19 cellular contexts compared by ENCODE assay signal in genomic region chr4:163063891-163064290, GRCh38.
A peak's percentile ranks its signal among the peaks of the same experiment; 100 is the strongest.
DNase-seq lines count a peak whose midpoint lies in the region; ATAC-seq, FAIRE-seq and TF ChIP-seq lines count a peak whose summit lies in the region.
"Had no signal": no experiment of that assay in that cellular context is flagged by ENCODE, and none has a peak within 500 bp of the region (broad histone marks: within the 10 kb centered on the region; RNA-seq: fewer than 3 reads in every experiment).

No MANE protein-coding gene starts in this region.

- intact Hi-C loops in HCT116 (cut with micrococcal nuclease) = no loop called here

- H3K27me3 Mint-ChIP-seq in effector memory CD8-positive, alpha-beta T cell = peaks cover 8 to 12% of the 10 kb centered on the region in 2 donors

- WGBS in A549 (ENCODE audit: missing lambda C conversion rate) = 6% methylated on average over 3 of the region's 3 CpGs
- 68% methylated on average over 3 of the region's 3 CpGs for WGBS in suprapubic skin

- peak; percentile 56 to 62; a peak in 4 of 6 replicates for ATAC-seq in A549
- ATAC-seq in HCT116 = peak; percentile 92
- ATAC-seq in effector memory CD8-positive, alpha-beta T cell (replicated peaks) = no peak
- ATAC-seq: activated CD4-positive, alpha-beta T cell treated with anti-CD3 and anti-CD28 coated beads for 36 hours; SK-N-SH treated with all-trans-retinoic acid at 6 μM for 48 hours had no signal

- H3K9me3 Mint-ChIP-seq in effector memory CD8-positive, alpha-beta T cell = no peaks in the 10 kb centered on the region

- H3K27ac ChIP-seq in A549 (no peak overlapping the region), HCT116 (ENCODE audit: low read depth, low read length) (no peak overlapping the region), SJSA1 (peak overlapping the region; percentile 28), suprapubic skin (no peak overlapping the region)

- no peak for FAIRE-seq in A549 (lab: Jason Lieb, UNC)

- H3K4me2 ChIP-seq in A549 (0 out of 3 replicates have a peak overlapping the region, but pooled peaks have one; percentile 28), HCT116 (ENCODE audit: low read length) (peak overlapping the region; percentile 21; the same call in 1 of the 2 replicates)

- H3K36me3 ChIP-seq in HCT116 (ENCODE audit: control insufficient read depth in 1 of 2, insufficient read depth in 2 of 2, low read length in 2 of 2) (no peaks in the 10 kb centered on the region), SJSA1 (no peaks in the 10 kb centered on the region), suprapubic skin (no peaks in the 10 kb centered on the region)
- H3K36me3 ChIP-seq: tibial artery had no signal

- peak overlapping the region; percentile 17 for H2AFZ ChIP-seq in HCT116 (ENCODE audit: low read depth, low read length, poor library complexity, severe bottlenecking)

- H3K4me1 Mint-ChIP-seq in effector memory CD8-positive, alpha-beta T cell (ENCODE audit: low read depth in 2 of 2) = no peaks in the 10 kb centered on the region
- H3K4me1 Mint-ChIP-seq: activated CD4-positive, alpha-beta T cell treated with anti-CD3 and anti-CD28 coated beads for 36 hours; CD14-positive monocyte; endodermal cell; H9; mesothelial cell of epicardium had no signal

- POLR2A ChIA-PET in A549 (lab: Yijun Ruan, JAX) (no interaction called here), HCT116 (lab: Charles Lee) (no interaction called here)

- TF ChIP-seq CTCF in A549 (IDR thresholded peaks at IDR 0.05) (no peak), HCT116 (IDR thresholded peaks at IDR 0.05 in 2 of 3, conservative IDR thresholded peaks at IDR 0.05 in 1 of 3; ENCODE audit: borderline replicate concordance in 1 of 3, insufficient read depth in 1 of 3, low read depth in 2 of 3, low read length in 2 of 3) (no peak), suprapubic skin (IDR thresholded peaks at IDR 0.05) (no peak)

- H3K4me3 ChIP-seq in A549 (no peak overlapping the region), HCT116 (replicated peaks in 1 of 2; ENCODE audit: low read depth in 1 of 2, low read length in 2 of 2) (no peak overlapping the region), SJSA1 (no peak overlapping the region), suprapubic skin (no peak overlapping the region)
- H3K4me3 ChIP-seq: tibial artery had no signal

- no peaks in the 10 kb centered on the region for H3K36me3 Mint-ChIP-seq in effector memory CD8-positive, alpha-beta T cell (ENCODE audit: insufficient read depth)
- H3K36me3 Mint-ChIP-seq: CD14-positive monocyte, mesothelial cell of epicardium had no signal

- no peak for TF ChIP-seq RAD21 in A549 (conservative IDR thresholded peaks at IDR 0.05 in 1 of 2, IDR thresholded peaks at IDR 0.05 in 1 of 2)
- TF ChIP-seq RAD21 in HCT116 (IDR thresholded peaks at IDR 0.05; ENCODE audit: low read depth) = no peak

- H3K27me3 ChIP-seq in HCT116 (ENCODE audit: insufficient read depth, low read length) (no peaks in the 10 kb centered on the region), SJSA1 (replicated peaks) (no peaks in the 10 kb centered on the region), suprapubic skin (no peaks in the 10 kb centered on the region)
- H3K27me3 ChIP-seq: tibial artery had no signal

- H3K4me3 Mint-ChIP-seq in effector memory CD8-positive, alpha-beta T cell = no peak overlapping the region
- H3K4me3 Mint-ChIP-seq: activated CD4-positive, alpha-beta T cell treated with anti-CD3 and anti-CD28 coated beads for 36 hours; CD14-positive monocyte; endodermal cell; H9; mesothelial cell of epicardium had no signal

- H3K27ac Mint-ChIP-seq in effector memory CD8-positive, alpha-beta T cell = no peak overlapping the region
- H3K27ac Mint-ChIP-seq: activated CD4-positive, alpha-beta T cell treated with anti-CD3 and anti-CD28 coated beads for 36 hours; CD14-positive monocyte; endodermal cell; H9; mesothelial cell of epicardium had no signal

- no peak for TF ChIP-seq POLR2A in A549 (IDR thresholded peaks at IDR 0.05; ENCODE audit: low read length)
- TF ChIP-seq POLR2A in HCT116 (IDR thresholded peaks at IDR 0.05; ENCODE audit: borderline replicate concordance, extremely low read depth, insufficient read depth, insufficient read length) = no peak
- no peak for TF ChIP-seq POLR2A in suprapubic skin (IDR thresholded peaks at IDR 0.05)

- no peak overlapping the region for H3K9ac ChIP-seq in HCT116 (ENCODE audit: low read length)

- no peaks in the 10 kb centered on the region; the same call in 2 of the 3 replicates for H3K9me3 ChIP-seq in A549
- no peaks in the 10 kb centered on the region for H3K9me3 ChIP-seq in HCT116 (ENCODE audit: control insufficient read depth in 1 of 2, insufficient read depth in 1 of 2, low read depth in 1 of 2, low read length in 2 of 2)
- no peaks in the 10 kb centered on the region for H3K9me3 ChIP-seq in SJSA1 (replicated peaks)
- no peaks in the 10 kb centered on the region for H3K9me3 ChIP-seq in suprapubic skin
- H3K9me3 ChIP-seq: tibial artery had no signal

- DNase-seq in A549 (ENCODE audit: low read depth in 1 of 2, low spot score in 1 of 2) = peak in 1 of 2 experiments; percentile 50
- peak; percentile 63 for DNase-seq in HCT116 (ENCODE audit: low read depth, low spot score)
- DNase-seq in SJSA1 (ENCODE audit: low read depth in 1 of 2, low spot score in 2 of 2) = peak; percentile 84 to 93
- DNase-seq in glomerular visceral epithelial cell (ENCODE audit: extremely low spot score) = peak; percentile 47
- no peak for DNase-seq in kidney glomerular epithelial cell (lab: John Stamatoyannopoulos, UW)
- no peak for DNase-seq in NCI-H69 (lab: John Stamatoyannopoulos, UW)
- no peak for DNase-seq in effector memory CD8-positive, alpha-beta T cell
- no peak for DNase-seq in suprapubic skin (ENCODE audit: low spot score in 2 of 2)
- DNase-seq: activated CD4-positive, alpha-beta T cell treated with anti-CD3 and anti-CD28 coated beads for 36 hours; amygdala; endodermal cell; H9; Karpas-422; NCI-H1417; NCI-H774; tibial artery had no signal

- H3K4me1 ChIP-seq in A549 = peaks cover 4% of the 10 kb centered on the region; the same call in 1 of the 3 replicates
- peaks cover 4 to 10% of the 10 kb centered on the region in 2 experiments; a peak in 3 of 4 replicates for H3K4me1 ChIP-seq in HCT116 (ENCODE audit: control insufficient read depth in 1 of 2, insufficient read depth in 2 of 2, low read length in 2 of 2)
- peaks cover 13% of the 10 kb centered on the region for H3K4me1 ChIP-seq in SJSA1 (replicated peaks)
- H3K4me1 ChIP-seq in suprapubic skin = no peaks in the 10 kb centered on the region

- CTCF ChIA-PET in A549 (lab: Yijun Ruan, JAX) (interaction anchor here (1.3 kb wide), 1 partner anchor 268 kb away, joined by 3 read pairs; the partner anchor contains the start of gene NPY1R), HCT116 (lab: Charles Lee) (no interaction called here)

- no peaks in the 10 kb centered on the region for H3K79me2 ChIP-seq in HCT116 (ENCODE audit: insufficient read depth, low read length)

- no peaks in the 10 kb centered on the region for H4K20me1 ChIP-seq in HCT116 (ENCODE audit: insufficient read depth)

- H3K9me2 ChIP-seq in HCT116 (ENCODE audit: insufficient read depth) = no peaks in the 10 kb centered on the region

- no TSS peak for BruUV-seq in HCT116 (replicated peaks; lab: Mats Ljungman, UMichigan)

- no peak for TF ChIP-seq EP300 in A549 (IDR thresholded peaks at IDR 0.05)
- TF ChIP-seq EP300 in suprapubic skin (IDR thresholded peaks at IDR 0.05) = no peak

- RAD21 ChIA-PET in HCT116 (lab: Charles Lee; ENCODE audit: low non-redundant PET in 1 of 2, low total read pairs in 2 of 2, uncharacterized antibody in 2 of 2, unreplicated experiment in 2 of 2) = interaction anchor here in 1 of 2 experiments (0.7 kb wide), 1 partner anchor 200 kb away, joined by 5 read pairs; no protein-coding TSS in a partner anchor

TF ChIP-seq in A549, 52 proteins besides CTCF, POLR2A, EP300 and RAD21:
- TF ChIP-seq HOXB13 (CRISPR knock-in tag; IDR thresholded peaks at IDR 0.05; ENCODE audit: low read depth) (no peak), JUNB (IDR thresholded peaks at IDR 0.05) (peak; percentile 50; the same call in 1 of the 2 replicates), FOSL2 (IDR thresholded peaks at IDR 0.05) (0 out of 2 replicates have a peak, but pooled peaks have one; percentile 35), FOSL2 (CRISPR knock-in tag; IDR thresholded peaks at IDR 0.05) (peak; percentile 42; the same call in 1 of the 2 replicates), GATA3 (IDR thresholded peaks at IDR 0.05; ENCODE audit: borderline replicate concordance) (peak; percentile 21; the same call in 1 of the 2 replicates), NPAS2 (CRISPR knock-in tag; IDR thresholded peaks at IDR 0.05; ENCODE audit: borderline replicate concordance) (no peak)

TF ChIP-seq in HCT116, 20 proteins besides CTCF, POLR2A, EP300 and RAD21:
- TF ChIP-seq ATF3 (IDR thresholded peaks at IDR 0.05) (no peak), FOSL1 (IDR thresholded peaks at IDR 0.05; ENCODE audit: low read depth) (peak; percentile 50; the same call in 1 of the 2 replicates), MAX (IDR thresholded peaks at IDR 0.05) (no peak), JUND (IDR thresholded peaks at IDR 0.05) (peak; percentile 57), YY1 (IDR thresholded peaks at IDR 0.05; ENCODE audit: extremely low read depth, insufficient replicate concordance, low read depth, low read length) (peak; percentile 8)

Comparison
In these comparisons a context has a peak if more than half of its experiments do, and no peak if none do; other contexts are left out.
1. DNase-seq: peak in HCT116 (single experiment), SJSA1 (2 of 2) and glomerular visceral epithelial cell (single experiment); none in kidney glomerular epithelial cell (single experiment), NCI-H69 (single experiment), effector memory CD8-positive, alpha-beta T cell (0 of 3) and suprapubic skin (0 of 2).